24 cellular contexts compared by ENCODE assay signal in genomic region chr4:10496200-10496599, GRCh38.
"Had no signal": no experiment of that assay in that cellular context is flagged by ENCODE, and none has a peak within 500 bp of the region (broad histone marks: within the 10 kb centered on the region; RNA-seq: fewer than 3 reads in every experiment).

No MANE protein-coding gene starts in this region.

- H3K4me1 ChIP-seq: foreskin keratinocyte, parathyroid adenoma, stomach had no signal

- H3K4me3 Mint-ChIP-seq: activated B cell treated with CpG ODN at 0.5 μM for 24 hours; activated CD4-positive, alpha-beta memory T cell treated with anti-CD3 and anti-CD28 coated beads for 36 hours; activated CD8-positive, alpha-beta memory T cell treated with anti-CD3 and anti-CD28 coated beads, Interleukin-2, amount 10 ng/mL, durations not matched to agents 7 days and 5 days; activated naive CD8-positive, alpha-beta T cell treated with anti-CD3 and anti-CD28 coated beads for 36 hours; naive thymus-derived CD8-positive, alpha-beta T cell; type B pancreatic cell had no signal

- FAIRE-seq: colon, islet of Langerhans, TTC549 had no signal

- H2AFZ ChIP-seq: parathyroid adenoma had no signal

- H3K27ac ChIP-seq: cardiac muscle cell, dorsolateral prefrontal cortex, foreskin keratinocyte, neutrophil, parathyroid adenoma, stomach had no signal

- H3K9me3 ChIP-seq: neutrophil, stomach had no signal

- H3K9me3 Mint-ChIP-seq: activated B cell treated with CpG ODN at 0.5 μM for 24 hours; activated CD4-positive, alpha-beta memory T cell treated with anti-CD3 and anti-CD28 coated beads for 36 hours; activated naive CD8-positive, alpha-beta T cell treated with anti-CD3 and anti-CD28 coated beads for 36 hours; naive thymus-derived CD8-positive, alpha-beta T cell; type B pancreatic cell had no signal

- H3K27me3 ChIP-seq: cardiac muscle cell, neutrophil had no signal

- H3K36me3 ChIP-seq: cardiac muscle cell, neutrophil, stomach had no signal

- DNase-seq: activated B cell treated with CpG ODN at 0.5 μM for 24 hours; activated CD4-positive, alpha-beta memory T cell treated with anti-CD3 and anti-CD28 coated beads for 36 hours; activated CD4-positive, alpha-beta T cell treated with anti-CD3 and anti-CD28 coated beads for 4 hours; activated CD8-positive, alpha-beta memory T cell treated with anti-CD3 and anti-CD28 coated beads, Interleukin-2, amount 10 ng/mL, durations not matched to agents 7 days and 5 days; activated naive CD8-positive, alpha-beta T cell treated with anti-CD3 and anti-CD28 coated beads for 36 hours; amniotic stem cell; dorsolateral prefrontal cortex; foreskin keratinocyte; glutamatergic neuron; hippocampal formation; left cardiac atrium; naive thymus-derived CD8-positive, alpha-beta T cell; stimulated activated CD4-positive, alpha-beta T cell treated with anti-CD3 and anti-CD28 coated beads, Interleukin-4, amount 100 ng/mL, for 1 hour; stomach; T-helper 2 cell had no signal

- H3K9ac ChIP-seq: parathyroid adenoma had no signal

- H3K4me2 ChIP-seq: smooth muscle cell had no signal

- ATAC-seq: activated CD8-positive, alpha-beta memory T cell treated with anti-CD3 and anti-CD28 coated beads, Interleukin-2, amount 10 ng/mL, durations not matched to agents 7 days and 5 days; foreskin keratinocyte; left cardiac atrium; naive thymus-derived CD8-positive, alpha-beta T cell; sciatic nerve had no signal

- H3K79me2 ChIP-seq: parathyroid adenoma had no signal

- H3K27ac Mint-ChIP-seq: activated B cell treated with CpG ODN at 0.5 μM for 24 hours; activated CD4-positive, alpha-beta memory T cell treated with anti-CD3 and anti-CD28 coated beads for 36 hours; activated CD8-positive, alpha-beta memory T cell treated with anti-CD3 and anti-CD28 coated beads, Interleukin-2, amount 10 ng/mL, durations not matched to agents 7 days and 5 days; activated naive CD8-positive, alpha-beta T cell treated with anti-CD3 and anti-CD28 coated beads for 36 hours; naive thymus-derived CD8-positive, alpha-beta T cell; type B pancreatic cell had no signal

- H3K4me1 Mint-ChIP-seq: activated B cell treated with CpG ODN at 0.5 μM for 24 hours; activated CD8-positive, alpha-beta memory T cell treated with anti-CD3 and anti-CD28 coated beads, Interleukin-2, amount 10 ng/mL, durations not matched to agents 7 days and 5 days; activated naive CD8-positive, alpha-beta T cell treated with anti-CD3 and anti-CD28 coated beads for 36 hours; naive thymus-derived CD8-positive, alpha-beta T cell had no signal

- H3K4me3 ChIP-seq: cardiac muscle cell, dorsolateral prefrontal cortex, smooth muscle cell, stomach had no signal
